In genomic region chr7:2709553-2710165, GRCh38 we compare ENCODE assay signal across 8 cellular contexts. TPM values are rescaled to one million over a fixed set of nuclear protein-coding genes. Genes with fewer than 3 reads are reported as not detected.
DNase-seq lines count a peak whose midpoint lies in the region; ATAC-seq and TF ChIP-seq lines count a peak whose summit lies in the region.

No MANE protein-coding gene starts in this region.

- H3K9me3 Mint-ChIP-seq in T-cell: no peaks in the 10 kb centered on the region

- H4K20me1 ChIP-seq in smooth muscle cell (ENCODE audit: low read depth): no peaks in the 10 kb centered on the region

- H3K79me2 ChIP-seq in smooth muscle cell (ENCODE audit: low read depth): no peaks in the 10 kb centered on the region

- no peaks in the 10 kb centered on the region for H3K9me3 ChIP-seq in smooth muscle cell (replicated peaks; ENCODE audit: low read depth)

- peaks cover 11% of the 10 kb centered on the region for H3K4me1 ChIP-seq in smooth muscle cell (ENCODE audit: low read depth)

- H3K4me1 Mint-ChIP-seq in T-cell: peaks cover 25 to 36% (median 33%) of the 10 kb centered on the region in 3 donors

- H3K4me3 ChIP-seq in smooth muscle cell: no peak overlapping the region

- H3K36me3 Mint-ChIP-seq in T-cell: no peaks in the 10 kb centered on the region

- peak overlapping the region; percentile 59 to 67 (median 62) for H3K4me3 Mint-ChIP-seq in T-cell

- no peak overlapping the region for H3K27ac ChIP-seq in smooth muscle cell (ENCODE audit: low read depth)

- DNase-seq in DMS53 (lab: John Stamatoyannopoulos, UW): peak; percentile 89
- DNase-seq in HPDE6-E6E7 (ENCODE audit: extremely low spot score): peak; percentile 71
- peak; percentile 41 to 85 (median 69) for DNase-seq in T-cell
- peak in 33 of 56 donors; percentile 18 to 82 (median 48) for DNase-seq in amygdala (lab: John Stamatoyannopoulos, UW)
- DNase-seq in iPS DF 4.7 (ENCODE audit: extremely low read depth, low spot score): peak; percentile 76
- DNase-seq in smooth muscle cell (lab: John Stamatoyannopoulos, UW; ENCODE audit: unreplicated experiment): no peak
- no peak for DNase-seq in NCI-H524 treated with DMSO at 0.1 percent for 48 hours (lab: John Stamatoyannopoulos, UW)

- H3K4me2 ChIP-seq in smooth muscle cell: no peak overlapping the region

- H3K27ac Mint-ChIP-seq in T-cell: peak overlapping the region; percentile 16 to 67

- no peak overlapping the region for H3K9ac ChIP-seq in smooth muscle cell (ENCODE audit: low read depth)

- no peaks in the 10 kb centered on the region for H3K27me3 ChIP-seq in smooth muscle cell (ENCODE audit: low read depth)

- H3K27me3 Mint-ChIP-seq in T-cell: peaks cover 0 to 3% of the 10 kb centered on the region in 2 donors

- no peaks in the 10 kb centered on the region for H3K36me3 ChIP-seq in smooth muscle cell (ENCODE audit: low read depth)

- POLR2A ChIA-PET in T-cell (lab: Charles Lee): interaction anchor here in 1 of 2 donors (0.5 kb wide), 1 partner anchor 323 kb away, joined by 3 read pairs; no protein-coding TSS in a partner anchor

- no peak overlapping the region for H2AFZ ChIP-seq in smooth muscle cell (ENCODE audit: low read depth)

- peak; percentile 89 for TF ChIP-seq CTCF in smooth muscle cell (IDR thresholded peaks at IDR 0.05; ENCODE audit: borderline replicate concordance, insufficient read depth, poor library complexity, severe bottlenecking)

- no peaks in the 10 kb centered on the region for H3F3A ChIP-seq in smooth muscle cell (ENCODE audit: low read depth)

- ATAC-seq in GM21360 (IDR thresholded peaks at IDR 0.05; ENCODE audit: unreplicated experiment) (peak; percentile 89), T-cell (replicated peaks in 1 of 4) (peak; percentile 79 to 88 (median 86))

- 33% methylated on average over 32 of the region's 33 CpGs for WGBS in smooth muscle cell (ENCODE audit: low lambda C conversion rate)

- CTCF ChIA-PET in T-cell (lab: Charles Lee): interaction anchor here (0.5 to 3.0 kb wide), 22 partner anchors 9 to 1533 kb away, joined by 3 to 29 read pairs (median 5); no protein-coding TSS in a partner anchor

RNA-seq across cellular contexts. Expression of gene AMZ1, which starts 21.7 kb away (rescaled TPM):
- total RNA-seq in T-cell (under 1 TPM; 0.09 to 0.79 (median 0.30) TPM), smooth muscle cell (1.1 and 1.4 TPM in 2 replicates)
- 0.63 and 2.4 TPM in 2 replicates for polyA plus RNA-seq in smooth muscle cell

Comparison
In these comparisons a context has a peak if more than half of its experiments do, and no peak if none do; other contexts are left out.
1. DNase-seq: peak in DMS53 (single experiment), HPDE6-E6E7 (single experiment), T-cell (34 of 34), amygdala (33 of 56) and iPS DF 4.7 (single experiment); none in smooth muscle cell (single experiment) and NCI-H524 treated with DMSO at 0.1 percent for 48 hours (single experiment).